37 cellular contexts compared by ENCODE assay signal in genomic region chr2:101684313-101684712, GRCh38.
"Had no signal": no experiment of that assay in that cellular context is flagged by ENCODE, and none has a peak within 500 bp of the region (broad histone marks: within the 10 kb centered on the region; RNA-seq: fewer than 3 reads in every experiment).

No MANE protein-coding gene starts in this region.

- FAIRE-seq: astrocyte, TTC549 had no signal

- H3K36me3 Mint-ChIP-seq: activated CD4-positive, alpha-beta memory T cell treated with anti-CD3 and anti-CD28 coated beads for 36 hours; activated naive CD4-positive, alpha-beta T cell treated with anti-CD3 and anti-CD28 coated beads, Interleukin-2, amount 50 U/mL, for 72 hours; activated naive CD8-positive, alpha-beta T cell treated with anti-CD3 and anti-CD28 coated beads for 36 hours had no signal

- H3K4me3 ChIP-seq: adrenal gland, body of pancreas, breast epithelium had no signal

- H3K27ac ChIP-seq: adrenal gland, body of pancreas, brain microvascular endothelial cell, breast epithelium, VCaP had no signal

- DNase-seq: activated B cell treated with CpG ODN at 0.5 μM for 24 hours; activated CD4-positive, alpha-beta memory T cell treated with anti-CD3 and anti-CD28 coated beads for 36 hours; activated CD4-positive, alpha-beta T cell treated with anti-CD3 and anti-CD28 coated beads for 4 hours; activated CD4-positive, alpha-beta T cell treated with anti-CD3 and anti-CD28 coated beads, Interleukin-2, amount 10 ng/mL, durations not matched to agents 24 days and 14 days; activated CD4-positive, alpha-beta T cell treated with anti-CD3 and anti-CD28 coated beads, Interleukin-2, amount 50 U/mL, for 1 hour; activated CD4-positive, alpha-beta T cell treated with anti-CD3 and anti-CD28 coated beads, Interleukin-2, amount 50 U/mL, for 4 hours; activated CD4-positive, CD25-positive, alpha-beta regulatory T cell treated with anti-CD3 and anti-CD28 coated beads, Interleukin-2, amount 50 U/mL, for 72 hours; activated CD8-positive, alpha-beta memory T cell treated with anti-CD3 and anti-CD28 coated beads, Interleukin-2, amount 50 U/mL, for 4 hours; activated CD8-positive, alpha-beta T cell treated with anti-CD3 and anti-CD28 coated beads for 36 hours; activated effector memory CD4-positive, alpha-beta T cell treated with anti-CD3 and anti-CD28 coated beads, Interleukin-2, amount 50 U/mL, for 16 hours; activated gamma-delta T cell treated with Interleukin-2 at 50 U/mL for 16 hours; activated naive CD4-positive, alpha-beta T cell; activated naive CD4-positive, alpha-beta T cell treated with anti-CD3 and anti-CD28 coated beads for 36 hours; activated naive CD4-positive, alpha-beta T cell treated with anti-CD3 and anti-CD28 coated beads, Interleukin-2, amount 50 U/mL, for 16 hours; activated naive CD8-positive, alpha-beta T cell treated with anti-CD3 and anti-CD28 coated beads for 36 hours; activated T-cell treated with anti-CD3 and anti-CD28 coated beads for 4 hours; activated T-cell treated with anti-CD3 and anti-CD28 coated beads, Interleukin-2, amount 50 U/mL, for 1 hour; activated T-cell treated with anti-CD3 and anti-CD28 coated beads, Interleukin-2, amount 50 U/mL, for 4 hours; activated T-cell treated with anti-CD3 and anti-CD28 coated beads, Interleukin-2, amount 50 U/mL, for 72 hours; adrenal gland; amniotic stem cell; aorta; body of pancreas; brain microvascular endothelial cell; central memory CD4-positive, alpha-beta T cell; T-helper 1 cell; T-helper 2 cell; T-helper 9 cell had no signal

- H3K27ac Mint-ChIP-seq: activated B cell treated with CpG ODN at 0.5 μM for 24 hours; activated CD4-positive, alpha-beta memory T cell treated with anti-CD3 and anti-CD28 coated beads for 36 hours; activated CD4-positive, alpha-beta T cell treated with anti-CD3 and anti-CD28 coated beads, Interleukin-2, amount 10 ng/mL, durations not matched to agents 24 days and 14 days; activated CD8-positive, alpha-beta T cell treated with anti-CD3 and anti-CD28 coated beads for 36 hours; activated naive CD4-positive, alpha-beta T cell treated with anti-CD3 and anti-CD28 coated beads for 36 hours; activated naive CD8-positive, alpha-beta T cell treated with anti-CD3 and anti-CD28 coated beads for 36 hours; activated T-cell treated with anti-CD3 and anti-CD28 coated beads, Interleukin-2, amount 50 U/mL, for 72 hours; activated T-helper 1 cell treated with anti-CD3 and anti-CD28 coated beads, Interleukin-12 subunit alpha, Interleukin-12 subunit beta, Interleukin-2, Interleukin-4 antibody, amounts not matched to agents 30 ng/mL and 10 ng/mL and 1 ng/mL, durations not matched to agents 14 hours and 24 hours and 36 hours; activated T-helper 17 cell treated with anti-CD3 and anti-CD28 coated beads, Interleukin-2, amount 50 U/mL, for 72 hours; T-helper 1 cell treated with Interleukin-12 subunit alpha and Interleukin-12 subunit beta and Interleukin-4 antibody, amounts not matched to agents 30 μg/mL and 1 μg/mL, for 36 hours; T-helper 2 cell treated with Interferon-gamma antibody and Interleukin-4, amounts not matched to agents 5 μg/mL and 100 μg/mL, for 36 hours had no signal

- H3K9me3 ChIP-seq: adrenal gland, body of pancreas, breast epithelium had no signal

- H3K27me3 ChIP-seq: adrenal gland, body of pancreas, brain microvascular endothelial cell, breast epithelium had no signal

- H3K4me3 Mint-ChIP-seq: activated B cell treated with CpG ODN at 0.5 μM for 24 hours; activated CD4-positive, alpha-beta memory T cell treated with anti-CD3 and anti-CD28 coated beads for 36 hours; activated CD4-positive, alpha-beta T cell treated with anti-CD3 and anti-CD28 coated beads, Interleukin-2, amount 10 ng/mL, durations not matched to agents 24 days and 14 days; activated CD8-positive, alpha-beta T cell treated with anti-CD3 and anti-CD28 coated beads for 36 hours; activated naive CD4-positive, alpha-beta T cell treated with anti-CD3 and anti-CD28 coated beads for 36 hours; activated naive CD8-positive, alpha-beta T cell treated with anti-CD3 and anti-CD28 coated beads for 36 hours; activated T-cell treated with anti-CD3 and anti-CD28 coated beads, Interleukin-2, amount 50 U/mL, for 4 hours; activated T-cell treated with anti-CD3 and anti-CD28 coated beads, Interleukin-2, amount 50 U/mL, for 72 hours; activated T-helper 1 cell treated with anti-CD3 and anti-CD28 coated beads, Interleukin-12 subunit alpha, Interleukin-12 subunit beta, Interleukin-2, Interleukin-4 antibody, amounts not matched to agents 30 ng/mL and 10 ng/mL and 1 ng/mL, durations not matched to agents 14 hours and 24 hours and 36 hours; activated T-helper 17 cell treated with anti-CD3 and anti-CD28 coated beads, Interleukin-2, amount 50 U/mL, for 72 hours; T-helper 1 cell treated with Interleukin-12 subunit alpha and Interleukin-12 subunit beta and Interleukin-4 antibody, amounts not matched to agents 30 μg/mL and 1 μg/mL, for 36 hours; T-helper 2 cell treated with Interferon-gamma antibody and Interleukin-4, amounts not matched to agents 5 μg/mL and 100 μg/mL, for 36 hours had no signal

- H3K27me3 Mint-ChIP-seq: activated B cell treated with CpG ODN at 0.5 μM for 24 hours; activated CD4-positive, alpha-beta memory T cell treated with anti-CD3 and anti-CD28 coated beads for 36 hours; activated CD4-positive, alpha-beta T cell treated with anti-CD3 and anti-CD28 coated beads, Interleukin-2, amount 10 ng/mL, durations not matched to agents 24 days and 14 days; activated CD8-positive, alpha-beta T cell treated with anti-CD3 and anti-CD28 coated beads for 36 hours; activated naive CD8-positive, alpha-beta T cell treated with anti-CD3 and anti-CD28 coated beads for 36 hours; activated T-helper 17 cell treated with anti-CD3 and anti-CD28 coated beads, Interleukin-2, amount 50 U/mL, for 72 hours had no signal

- H3K36me3 ChIP-seq: adrenal gland, brain microvascular endothelial cell, breast epithelium had no signal

- H3K9me3 Mint-ChIP-seq: activated B cell treated with CpG ODN at 0.5 μM for 24 hours; activated CD4-positive, alpha-beta memory T cell treated with anti-CD3 and anti-CD28 coated beads for 36 hours; activated CD4-positive, alpha-beta T cell treated with anti-CD3 and anti-CD28 coated beads, Interleukin-2, amount 10 ng/mL, durations not matched to agents 24 days and 14 days; activated CD8-positive, alpha-beta T cell treated with anti-CD3 and anti-CD28 coated beads for 36 hours; activated naive CD4-positive, alpha-beta T cell treated with anti-CD3 and anti-CD28 coated beads for 36 hours; activated naive CD4-positive, alpha-beta T cell treated with anti-CD3 and anti-CD28 coated beads, Interleukin-2, amount 50 U/mL, for 72 hours; activated T-cell treated with anti-CD3 and anti-CD28 coated beads, Interleukin-2, amount 50 U/mL, for 4 hours; activated T-cell treated with anti-CD3 and anti-CD28 coated beads, Interleukin-2, amount 50 U/mL, for 72 hours; activated T-helper 1 cell treated with anti-CD3 and anti-CD28 coated beads, Interleukin-12 subunit alpha, Interleukin-12 subunit beta, Interleukin-2, Interleukin-4 antibody, amounts not matched to agents 30 ng/mL and 10 ng/mL and 1 ng/mL, durations not matched to agents 14 hours and 24 hours and 36 hours; activated T-helper 17 cell treated with anti-CD3 and anti-CD28 coated beads, Interleukin-2, amount 50 U/mL, for 72 hours; T-helper 1 cell treated with Interleukin-12 subunit alpha and Interleukin-12 subunit beta and Interleukin-4 antibody, amounts not matched to agents 30 μg/mL and 1 μg/mL, for 36 hours; T-helper 2 cell treated with Interferon-gamma antibody and Interleukin-4, amounts not matched to agents 5 μg/mL and 100 μg/mL, for 36 hours had no signal

- ATAC-seq: activated CD8-positive, alpha-beta T cell treated with anti-CD3 and anti-CD28 coated beads for 36 hours; activated naive CD4-positive, alpha-beta T cell treated with anti-CD3 and anti-CD28 coated beads, Interleukin-2, amount 50 U/mL, for 72 hours; activated T-cell treated with anti-CD3 and anti-CD28 coated beads, Interleukin-2, amount 50 U/mL, for 4 hours; activated T-cell treated with anti-CD3 and anti-CD28 coated beads, Interleukin-2, amount 50 U/mL, for 72 hours; activated T-helper 17 cell treated with anti-CD3 and anti-CD28 coated beads, Interleukin-2, amount 50 U/mL, for 72 hours; body of pancreas had no signal

- H3K4me1 Mint-ChIP-seq: activated T-helper 17 cell treated with anti-CD3 and anti-CD28 coated beads, Interleukin-2, amount 50 U/mL, for 72 hours had no signal

- H3K4me1 ChIP-seq: adrenal gland, body of pancreas, breast epithelium had no signal
